Comparison of ENCODE assay signal across 1 cellular context in genomic region chr5:42583322-42583721, GRCh38.
TF ChIP-seq lines count a peak whose summit lies in the region.

No MANE protein-coding gene starts in this region.

TF ChIP-seq in K562, 482 proteins besides CTCF, POLR2A, EP300 and RAD21 (continued from another document and continues in another):
- TF ChIP-seq, protein P1, sequence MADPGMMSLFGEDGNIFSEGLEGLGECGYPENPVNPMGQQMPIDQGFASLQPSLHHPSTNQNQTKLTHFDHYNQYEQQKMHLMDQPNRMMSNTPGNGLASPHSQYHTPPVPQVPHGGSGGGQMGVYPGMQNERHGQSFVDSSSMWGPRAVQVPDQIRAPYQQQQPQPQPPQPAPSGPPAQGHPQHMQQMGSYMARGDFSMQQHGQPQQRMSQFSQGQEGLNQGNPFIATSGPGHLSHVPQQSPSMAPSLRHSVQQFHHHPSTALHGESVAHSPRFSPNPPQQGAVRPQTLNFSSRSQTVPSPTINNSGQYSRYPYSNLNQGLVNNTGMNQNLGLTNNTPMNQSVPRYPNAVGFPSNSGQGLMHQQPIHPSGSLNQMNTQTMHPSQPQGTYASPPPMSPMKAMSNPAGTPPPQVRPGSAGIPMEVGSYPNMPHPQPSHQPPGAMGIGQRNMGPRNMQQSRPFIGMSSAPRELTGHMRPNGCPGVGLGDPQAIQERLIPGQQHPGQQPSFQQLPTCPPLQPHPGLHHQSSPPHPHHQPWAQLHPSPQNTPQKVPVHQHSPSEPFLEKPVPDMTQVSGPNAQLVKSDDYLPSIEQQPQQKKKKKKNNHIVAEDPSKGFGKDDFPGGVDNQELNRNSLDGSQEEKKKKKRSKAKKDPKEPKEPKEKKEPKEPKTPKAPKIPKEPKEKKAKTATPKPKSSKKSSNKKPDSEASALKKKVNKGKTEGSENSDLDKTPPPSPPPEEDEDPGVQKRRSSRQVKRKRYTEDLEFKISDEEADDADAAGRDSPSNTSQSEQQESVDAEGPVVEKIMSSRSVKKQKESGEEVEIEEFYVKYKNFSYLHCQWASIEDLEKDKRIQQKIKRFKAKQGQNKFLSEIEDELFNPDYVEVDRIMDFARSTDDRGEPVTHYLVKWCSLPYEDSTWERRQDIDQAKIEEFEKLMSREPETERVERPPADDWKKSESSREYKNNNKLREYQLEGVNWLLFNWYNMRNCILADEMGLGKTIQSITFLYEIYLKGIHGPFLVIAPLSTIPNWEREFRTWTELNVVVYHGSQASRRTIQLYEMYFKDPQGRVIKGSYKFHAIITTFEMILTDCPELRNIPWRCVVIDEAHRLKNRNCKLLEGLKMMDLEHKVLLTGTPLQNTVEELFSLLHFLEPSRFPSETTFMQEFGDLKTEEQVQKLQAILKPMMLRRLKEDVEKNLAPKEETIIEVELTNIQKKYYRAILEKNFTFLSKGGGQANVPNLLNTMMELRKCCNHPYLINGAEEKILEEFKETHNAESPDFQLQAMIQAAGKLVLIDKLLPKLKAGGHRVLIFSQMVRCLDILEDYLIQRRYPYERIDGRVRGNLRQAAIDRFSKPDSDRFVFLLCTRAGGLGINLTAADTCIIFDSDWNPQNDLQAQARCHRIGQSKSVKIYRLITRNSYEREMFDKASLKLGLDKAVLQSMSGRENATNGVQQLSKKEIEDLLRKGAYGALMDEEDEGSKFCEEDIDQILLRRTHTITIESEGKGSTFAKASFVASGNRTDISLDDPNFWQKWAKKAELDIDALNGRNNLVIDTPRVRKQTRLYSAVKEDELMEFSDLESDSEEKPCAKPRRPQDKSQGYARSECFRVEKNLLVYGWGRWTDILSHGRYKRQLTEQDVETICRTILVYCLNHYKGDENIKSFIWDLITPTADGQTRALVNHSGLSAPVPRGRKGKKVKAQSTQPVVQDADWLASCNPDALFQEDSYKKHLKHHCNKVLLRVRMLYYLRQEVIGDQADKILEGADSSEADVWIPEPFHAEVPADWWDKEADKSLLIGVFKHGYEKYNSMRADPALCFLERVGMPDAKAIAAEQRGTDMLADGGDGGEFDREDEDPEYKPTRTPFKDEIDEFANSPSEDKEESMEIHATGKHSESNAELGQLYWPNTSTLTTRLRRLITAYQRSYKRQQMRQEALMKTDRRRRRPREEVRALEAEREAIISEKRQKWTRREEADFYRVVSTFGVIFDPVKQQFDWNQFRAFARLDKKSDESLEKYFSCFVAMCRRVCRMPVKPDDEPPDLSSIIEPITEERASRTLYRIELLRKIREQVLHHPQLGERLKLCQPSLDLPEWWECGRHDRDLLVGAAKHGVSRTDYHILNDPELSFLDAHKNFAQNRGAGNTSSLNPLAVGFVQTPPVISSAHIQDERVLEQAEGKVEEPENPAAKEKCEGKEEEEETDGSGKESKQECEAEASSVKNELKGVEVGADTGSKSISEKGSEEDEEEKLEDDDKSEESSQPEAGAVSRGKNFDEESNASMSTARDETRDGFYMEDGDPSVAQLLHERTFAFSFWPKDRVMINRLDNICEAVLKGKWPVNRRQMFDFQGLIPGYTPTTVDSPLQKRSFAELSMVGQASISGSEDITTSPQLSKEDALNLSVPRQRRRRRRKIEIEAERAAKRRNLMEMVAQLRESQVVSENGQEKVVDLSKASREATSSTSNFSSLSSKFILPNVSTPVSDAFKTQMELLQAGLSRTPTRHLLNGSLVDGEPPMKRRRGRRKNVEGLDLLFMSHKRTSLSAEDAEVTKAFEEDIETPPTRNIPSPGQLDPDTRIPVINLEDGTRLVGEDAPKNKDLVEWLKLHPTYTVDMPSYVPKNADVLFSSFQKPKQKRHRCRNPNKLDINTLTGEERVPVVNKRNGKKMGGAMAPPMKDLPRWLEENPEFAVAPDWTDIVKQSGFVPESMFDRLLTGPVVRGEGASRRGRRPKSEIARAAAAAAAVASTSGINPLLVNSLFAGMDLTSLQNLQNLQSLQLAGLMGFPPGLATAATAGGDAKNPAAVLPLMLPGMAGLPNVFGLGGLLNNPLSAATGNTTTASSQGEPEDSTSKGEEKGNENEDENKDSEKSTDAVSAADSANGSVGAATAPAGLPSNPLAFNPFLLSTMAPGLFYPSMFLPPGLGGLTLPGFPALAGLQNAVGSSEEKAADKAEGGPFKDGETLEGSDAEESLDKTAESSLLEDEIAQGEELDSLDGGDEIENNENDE (IDR thresholded peaks at IDR 0.05; ENCODE audit: low read depth, low read length) = no peak
- TF ChIP-seq ZNF318 (IDR thresholded peaks at IDR 0.05; ENCODE audit: borderline replicate concordance in 1 of 2, low read depth in 1 of 2) (no peak), IRF9 (tag; IDR thresholded peaks at IDR 0.05) (no peak), HMG20B (CRISPR knock-in tag; IDR thresholded peaks at IDR 0.05) (no peak), ETS2 (tag; IDR thresholded peaks at IDR 0.05; ENCODE audit: borderline replicate concordance, poor library complexity, severe bottlenecking) (no peak), BRD4 (IDR thresholded peaks at IDR 0.05) (no peak), HDGF (IDR thresholded peaks at IDR 0.05) (no peak), POLR2AphosphoS2 (IDR thresholded peaks at IDR 0.05; ENCODE audit: low read length) (no peak), RFX7 (CRISPR knock-in tag; IDR thresholded peaks at IDR 0.05) (no peak), ZNF764 (CRISPR knock-in tag; IDR thresholded peaks at IDR 0.05; ENCODE audit: low read depth) (no peak), KLF16 (IDR thresholded peaks at IDR 0.05) (peak; percentile 96), BCL6 (CRISPR knock-in tag; IDR thresholded peaks at IDR 0.05) (no peak), PHF20 (IDR thresholded peaks at IDR 0.05; ENCODE audit: partially characterized antibody) (no peak), ZBTB17 (CRISPR knock-in tag; IDR thresholded peaks at IDR 0.05) (no peak), NUFIP1 (IDR thresholded peaks at IDR 0.05; ENCODE audit: partially characterized antibody) (peak; percentile 35), TAF15 (IDR thresholded peaks at IDR 0.05; ENCODE audit: low read depth, low read length) (no peak), SMARCC2 (IDR thresholded peaks at IDR 0.05; ENCODE audit: low read depth) (no peak), ZNF584 (CRISPR knock-in tag; IDR thresholded peaks at IDR 0.05; ENCODE audit: low read depth) (no peak), SNIP1 (IDR thresholded peaks at IDR 0.05; ENCODE audit: low read depth) (no peak), GABPA (tag; conservative IDR thresholded peaks at IDR 0.05; ENCODE audit: low read depth) (no peak), SAFB2 (IDR thresholded peaks at IDR 0.05; ENCODE audit: borderline replicate concordance, low read depth, low read length, severe bottlenecking) (no peak), CHCHD3 (CRISPR knock-in tag; IDR thresholded peaks at IDR 0.05) (0 out of 2 replicates have a peak, but pooled peaks have one; percentile 26), GTF2F1 (IDR thresholded peaks at IDR 0.05; ENCODE audit: low read depth, low read length) (no peak), NONO (IDR thresholded peaks at IDR 0.05; ENCODE audit: low read depth in 2 of 2, low read length in 1 of 2) (no peak), PRDM10 (IDR thresholded peaks at IDR 0.05; ENCODE audit: partially characterized antibody) (peak; percentile 29)
- TF ChIP-seq, protein P2, sequence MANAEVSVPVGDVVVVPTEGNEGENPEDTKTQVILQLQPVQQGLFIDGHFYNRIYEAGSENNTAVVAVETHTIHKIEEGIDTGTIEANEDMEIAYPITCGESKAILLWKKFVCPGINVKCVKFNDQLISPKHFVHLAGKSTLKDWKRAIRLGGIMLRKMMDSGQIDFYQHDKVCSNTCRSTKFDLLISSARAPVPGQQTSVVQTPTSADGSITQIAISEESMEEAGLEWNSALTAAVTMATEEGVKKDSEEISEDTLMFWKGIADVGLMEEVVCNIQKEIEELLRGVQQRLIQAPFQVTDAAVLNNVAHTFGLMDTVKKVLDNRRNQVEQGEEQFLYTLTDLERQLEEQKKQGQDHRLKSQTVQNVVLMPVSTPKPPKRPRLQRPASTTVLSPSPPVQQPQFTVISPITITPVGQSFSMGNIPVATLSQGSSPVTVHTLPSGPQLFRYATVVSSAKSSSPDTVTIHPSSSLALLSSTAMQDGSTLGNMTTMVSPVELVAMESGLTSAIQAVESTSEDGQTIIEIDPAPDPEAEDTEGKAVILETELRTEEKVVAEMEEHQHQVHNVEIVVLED (CRISPR knock-in tag; IDR thresholded peaks at IDR 0.05) = no peak
